Comparison of ENCODE assay signal across 24 cellular contexts in genomic region chr2:110815938-110816337, GRCh38.
"Had no signal": no experiment of that assay in that cellular context is flagged by ENCODE, and none has a peak within 500 bp of the region (broad histone marks: within the 10 kb centered on the region; RNA-seq: fewer than 3 reads in every experiment).

No MANE protein-coding gene starts in this region.

- H3K4me1 ChIP-seq: colonic mucosa, foreskin keratinocyte, lower lobe of right lung had no signal

- H3K36me3 Mint-ChIP-seq: mesothelial cell of epicardium, naive B cell had no signal

- H3K36me3 ChIP-seq: colonic mucosa, esophagus squamous epithelium, heart right ventricle, lower lobe of right lung had no signal

- H3K27ac Mint-ChIP-seq: dendritic cell treated with granulocyte-macrophage colony-stimulating factor and Interleukin-4, amounts not matched to agents 40 ng/mL and 50 ng/mL, for 4 days; effector memory CD8-positive, alpha-beta T cell; endodermal cell; mesothelial cell of epicardium; naive B cell had no signal

- H3K27me3 ChIP-seq: colonic mucosa had no signal

- ATAC-seq: effector memory CD8-positive, alpha-beta T cell; left colon; left lobe of liver; lower lobe of right lung had no signal

- H3K4me3 ChIP-seq: colonic mucosa, esophagus squamous epithelium, heart right ventricle, lower lobe of right lung, mucosa of descending colon had no signal

- H3K9me3 ChIP-seq: colonic mucosa, esophagus squamous epithelium, heart right ventricle, lower lobe of right lung, mucosa of descending colon had no signal

- H3K4me1 Mint-ChIP-seq: mesothelial cell of epicardium had no signal

- H3K27ac ChIP-seq: colonic mucosa, epithelial cell of prostate, esophagus squamous epithelium, foreskin keratinocyte, heart right ventricle, lower lobe of right lung had no signal

- DNase-seq: colonic mucosa; cortex of kidney; effector CD8-positive, alpha-beta T cell; effector memory CD8-positive, alpha-beta T cell; endodermal cell; erythroblast; esophagus squamous epithelium; glutamatergic neuron; head of caudate nucleus; heart right ventricle; hippocampal formation; kidney; kidney glomerular epithelial cell; left colon; left ventricle myocardium superior; lower lobe of right lung; mesenchymal stem cell; mucosa of descending colon; naive B cell had no signal

- H3K9me3 Mint-ChIP-seq: dendritic cell treated with granulocyte-macrophage colony-stimulating factor and Interleukin-4, amounts not matched to agents 40 ng/mL and 50 ng/mL, for 4 days; effector memory CD8-positive, alpha-beta T cell; endodermal cell; mesothelial cell of epicardium; naive B cell had no signal

- H3K4me3 Mint-ChIP-seq: dendritic cell treated with granulocyte-macrophage colony-stimulating factor and Interleukin-4, amounts not matched to agents 40 ng/mL and 50 ng/mL, for 4 days; effector memory CD8-positive, alpha-beta T cell; endodermal cell; mesothelial cell of epicardium; naive B cell had no signal
